ENCODE assay signal across 36 cellular contexts in the genomic region with DNA sequence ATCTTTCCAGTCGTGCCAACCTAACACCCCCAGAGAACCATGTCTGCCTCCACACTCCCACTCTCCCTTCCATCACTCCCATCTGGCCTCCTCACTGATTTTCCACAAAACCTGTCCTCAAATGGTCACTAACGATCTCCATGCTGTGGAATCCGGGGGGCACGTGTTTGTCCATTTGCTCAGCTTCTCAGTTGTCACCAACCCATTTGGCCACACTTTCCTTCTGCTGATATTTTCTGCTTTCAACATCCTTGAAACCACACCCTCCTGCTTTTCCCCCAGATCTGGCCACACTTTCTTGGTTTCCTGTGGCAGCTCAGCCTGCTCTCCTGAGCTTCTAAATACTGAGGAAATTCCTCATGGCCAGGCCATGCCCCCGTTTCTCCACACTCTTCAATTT.
"Had no signal": no experiment of that assay in that cellular context is flagged by ENCODE, and none has a peak within 500 bp of the region (broad histone marks: within the 10 kb centered on the region; RNA-seq: fewer than 3 reads in every experiment).

No MANE protein-coding gene starts in this region.

- H3K4me1 ChIP-seq: adrenal gland, colonic mucosa had no signal

- H3K4me1 Mint-ChIP-seq: activated naive CD8-positive, alpha-beta T cell treated with anti-CD3 and anti-CD28 coated beads for 36 hours; activated T-helper 17 cell treated with anti-CD3 and anti-CD28 coated beads, Interleukin-2, amount 50 U/mL, for 72 hours; central memory CD8-positive, alpha-beta T cell had no signal

- H3K4me3 ChIP-seq: adrenal gland, body of pancreas, cardiac muscle cell, colonic mucosa had no signal

- H3K9me3 ChIP-seq: adrenal gland, body of pancreas, colonic mucosa had no signal

- FAIRE-seq: astrocyte, bronchial epithelial cell, TTC549 had no signal

- H3K36me3 ChIP-seq: adrenal gland, brain microvascular endothelial cell, cardiac muscle cell, colonic mucosa, WERI-Rb-1 had no signal

- ATAC-seq: activated CD8-positive, alpha-beta T cell treated with anti-CD3 and anti-CD28 coated beads for 36 hours; activated naive CD4-positive, alpha-beta T cell treated with anti-CD3 and anti-CD28 coated beads, Interleukin-2, amount 50 U/mL, for 72 hours; activated T-cell treated with anti-CD3 and anti-CD28 coated beads, Interleukin-2, amount 50 U/mL, for 72 hours; activated T-helper 17 cell treated with anti-CD3 and anti-CD28 coated beads, Interleukin-2, amount 50 U/mL, for 72 hours; body of pancreas; WTC11 had no signal

- H3K27me3 Mint-ChIP-seq: activated CD4-positive, alpha-beta memory T cell treated with anti-CD3 and anti-CD28 coated beads for 36 hours; activated CD4-positive, alpha-beta T cell treated with anti-CD3 and anti-CD28 coated beads, Interleukin-2, amount 10 ng/mL, durations not matched to agents 24 days and 14 days; central memory CD8-positive, alpha-beta T cell had no signal

- H3K27me3 ChIP-seq: adrenal gland, body of pancreas, brain microvascular endothelial cell, cardiac muscle cell, colonic mucosa had no signal

- H3K9me3 Mint-ChIP-seq: activated CD4-positive, alpha-beta memory T cell treated with anti-CD3 and anti-CD28 coated beads for 36 hours; activated CD4-positive, alpha-beta T cell treated with anti-CD3 and anti-CD28 coated beads, Interleukin-2, amount 10 ng/mL, durations not matched to agents 24 days and 14 days; activated CD8-positive, alpha-beta T cell treated with anti-CD3 and anti-CD28 coated beads for 36 hours; activated naive CD4-positive, alpha-beta T cell treated with anti-CD3 and anti-CD28 coated beads for 36 hours; activated naive CD4-positive, alpha-beta T cell treated with anti-CD3 and anti-CD28 coated beads, Interleukin-2, amount 50 U/mL, for 72 hours; activated naive CD8-positive, alpha-beta T cell treated with anti-CD3 and anti-CD28 coated beads for 36 hours; activated T-cell treated with anti-CD3 and anti-CD28 coated beads, Interleukin-2, amount 50 U/mL, for 24 hours; activated T-cell treated with anti-CD3 and anti-CD28 coated beads, Interleukin-2, amount 50 U/mL, for 72 hours; activated T-helper 1 cell treated with anti-CD3 and anti-CD28 coated beads, Interleukin-12 subunit alpha, Interleukin-12 subunit beta, Interleukin-2, Interleukin-4 antibody, amounts not matched to agents 30 ng/mL and 10 ng/mL and 1 ng/mL, durations not matched to agents 14 hours and 24 hours and 36 hours; activated T-helper 17 cell treated with anti-CD3 and anti-CD28 coated beads, Interleukin-2, amount 50 U/mL, for 72 hours; central memory CD8-positive, alpha-beta T cell; T-helper 1 cell treated with Interleukin-12 subunit alpha and Interleukin-12 subunit beta and Interleukin-4 antibody, amounts not matched to agents 30 μg/mL and 1 μg/mL, for 36 hours; WTC11 had no signal

- H3K27ac ChIP-seq: adrenal gland, body of pancreas, brain microvascular endothelial cell, cardiac muscle cell, colonic mucosa, WERI-Rb-1 had no signal

- H3K4me3 Mint-ChIP-seq: activated CD4-positive, alpha-beta memory T cell treated with anti-CD3 and anti-CD28 coated beads for 36 hours; activated CD4-positive, alpha-beta T cell treated with anti-CD3 and anti-CD28 coated beads, Interleukin-2, amount 10 ng/mL, durations not matched to agents 24 days and 14 days; activated CD8-positive, alpha-beta T cell treated with anti-CD3 and anti-CD28 coated beads for 36 hours; activated naive CD4-positive, alpha-beta T cell treated with anti-CD3 and anti-CD28 coated beads for 36 hours; activated naive CD8-positive, alpha-beta T cell treated with anti-CD3 and anti-CD28 coated beads for 36 hours; activated T-cell treated with anti-CD3 and anti-CD28 coated beads, Interleukin-2, amount 50 U/mL, for 24 hours; activated T-cell treated with anti-CD3 and anti-CD28 coated beads, Interleukin-2, amount 50 U/mL, for 72 hours; activated T-helper 1 cell treated with anti-CD3 and anti-CD28 coated beads, Interleukin-12 subunit alpha, Interleukin-12 subunit beta, Interleukin-2, Interleukin-4 antibody, amounts not matched to agents 30 ng/mL and 10 ng/mL and 1 ng/mL, durations not matched to agents 14 hours and 24 hours and 36 hours; activated T-helper 17 cell treated with anti-CD3 and anti-CD28 coated beads, Interleukin-2, amount 50 U/mL, for 72 hours; central memory CD8-positive, alpha-beta T cell; T-helper 1 cell treated with Interleukin-12 subunit alpha and Interleukin-12 subunit beta and Interleukin-4 antibody, amounts not matched to agents 30 μg/mL and 1 μg/mL, for 36 hours; WTC11 had no signal

- DNase-seq: activated CD4-positive, alpha-beta memory T cell treated with anti-CD3 and anti-CD28 coated beads for 36 hours; activated CD4-positive, alpha-beta T cell treated with anti-CD3 and anti-CD28 coated beads for 4 hours; activated CD4-positive, alpha-beta T cell treated with anti-CD3 and anti-CD28 coated beads, Interleukin-2, amount 10 ng/mL, durations not matched to agents 24 days and 14 days; activated CD4-positive, CD25-positive, alpha-beta regulatory T cell treated with anti-CD3 and anti-CD28 coated beads, Interleukin-2, amount 50 U/mL, for 72 hours; activated CD8-positive, alpha-beta memory T cell treated with anti-CD3 and anti-CD28 coated beads, Interleukin-2, amount 50 U/mL, for 4 hours; activated CD8-positive, alpha-beta T cell treated with anti-CD3 and anti-CD28 coated beads for 36 hours; activated effector memory CD4-positive, alpha-beta T cell treated with anti-CD3 and anti-CD28 coated beads, Interleukin-2, amount 50 U/mL, for 16 hours; activated gamma-delta T cell treated with Interleukin-2 at 50 U/mL for 16 hours; activated naive CD4-positive, alpha-beta T cell; activated naive CD4-positive, alpha-beta T cell treated with anti-CD3 and anti-CD28 coated beads for 36 hours; activated naive CD4-positive, alpha-beta T cell treated with anti-CD3 and anti-CD28 coated beads, Interleukin-2, amount 50 U/mL, for 16 hours; activated naive CD8-positive, alpha-beta T cell treated with anti-CD3 and anti-CD28 coated beads for 36 hours; activated T-cell treated with anti-CD3 and anti-CD28 coated beads, Interleukin-2, amount 50 U/mL, for 24 hours; activated T-cell treated with anti-CD3 and anti-CD28 coated beads, Interleukin-2, amount 50 U/mL, for 72 hours; adrenal gland; amniotic stem cell; aorta; body of pancreas; brain microvascular endothelial cell; caudate nucleus; cerebellar nuclear complex; colonic mucosa; SW 1271; T-helper 1 cell; T-helper 9 cell; WERI-Rb-1 had no signal

- H3K27ac Mint-ChIP-seq: activated CD4-positive, alpha-beta memory T cell treated with anti-CD3 and anti-CD28 coated beads for 36 hours; activated CD4-positive, alpha-beta T cell treated with anti-CD3 and anti-CD28 coated beads, Interleukin-2, amount 10 ng/mL, durations not matched to agents 24 days and 14 days; activated CD8-positive, alpha-beta T cell treated with anti-CD3 and anti-CD28 coated beads for 36 hours; activated naive CD4-positive, alpha-beta T cell treated with anti-CD3 and anti-CD28 coated beads for 36 hours; activated naive CD8-positive, alpha-beta T cell treated with anti-CD3 and anti-CD28 coated beads for 36 hours; activated T-cell treated with anti-CD3 and anti-CD28 coated beads, Interleukin-2, amount 50 U/mL, for 24 hours; activated T-cell treated with anti-CD3 and anti-CD28 coated beads, Interleukin-2, amount 50 U/mL, for 72 hours; activated T-helper 1 cell treated with anti-CD3 and anti-CD28 coated beads, Interleukin-12 subunit alpha, Interleukin-12 subunit beta, Interleukin-2, Interleukin-4 antibody, amounts not matched to agents 30 ng/mL and 10 ng/mL and 1 ng/mL, durations not matched to agents 14 hours and 24 hours and 36 hours; activated T-helper 17 cell treated with anti-CD3 and anti-CD28 coated beads, Interleukin-2, amount 50 U/mL, for 72 hours; T-helper 1 cell treated with Interleukin-12 subunit alpha and Interleukin-12 subunit beta and Interleukin-4 antibody, amounts not matched to agents 30 μg/mL and 1 μg/mL, for 36 hours; WTC11 had no signal

- H3K36me3 Mint-ChIP-seq: activated CD4-positive, alpha-beta memory T cell treated with anti-CD3 and anti-CD28 coated beads for 36 hours; activated naive CD4-positive, alpha-beta T cell treated with anti-CD3 and anti-CD28 coated beads, Interleukin-2, amount 50 U/mL, for 72 hours; activated naive CD8-positive, alpha-beta T cell treated with anti-CD3 and anti-CD28 coated beads for 36 hours; WTC11 had no signal
